Comparison of ENCODE assay signal across 8 cellular contexts in the genomic region with DNA sequence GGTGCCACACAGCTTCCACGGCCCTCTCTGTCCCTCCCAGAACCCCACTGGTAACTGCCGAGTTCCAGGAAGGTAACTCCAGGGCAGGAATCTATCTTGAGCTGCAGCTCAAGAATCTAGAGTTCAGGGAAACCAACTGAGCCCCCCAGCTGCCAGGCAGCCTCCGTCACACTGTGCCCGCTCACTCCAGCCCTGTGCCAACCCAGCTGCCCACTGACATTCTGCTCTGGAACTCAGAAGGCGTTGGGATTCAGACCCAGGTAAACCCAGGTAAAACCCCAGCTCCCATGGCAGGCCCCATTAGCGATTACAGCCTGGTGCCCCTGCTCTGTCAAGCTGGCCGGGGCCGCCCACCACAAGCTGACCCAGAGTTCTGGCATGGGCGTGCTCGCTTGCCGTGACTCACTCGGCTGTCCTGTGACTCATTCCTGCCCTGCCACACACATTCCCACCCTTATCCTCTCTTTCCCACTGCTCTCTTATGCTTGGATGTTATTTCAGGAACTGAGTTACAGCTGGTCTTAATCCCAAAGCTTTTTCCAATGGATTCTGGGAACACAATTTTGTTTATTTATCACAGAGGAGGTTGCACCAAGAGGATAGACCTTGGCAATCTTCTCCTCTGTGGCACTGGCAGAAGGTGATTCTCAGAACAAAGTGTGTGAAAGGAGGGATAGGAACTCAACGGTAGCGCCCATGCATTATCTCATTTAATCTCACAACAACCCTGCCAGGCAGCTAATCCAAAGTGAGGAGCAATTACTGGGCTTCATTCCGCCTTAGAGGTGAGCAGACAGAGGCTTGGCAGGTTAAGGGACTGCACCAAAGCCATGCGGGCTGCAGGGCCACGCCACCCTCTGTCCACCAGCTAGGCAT. TPM values are rescaled to one million over a fixed set of nuclear protein-coding genes. Genes with fewer than 3 reads are reported as not detected.
DNase-seq lines count a peak whose midpoint lies in the region; ATAC-seq and TF ChIP-seq lines count a peak whose summit lies in the region.

No MANE protein-coding gene starts in this region.

- H4K20me1 ChIP-seq in PC-3 (ENCODE audit: low read length), result no peaks in the 10 kb centered on the region

- peaks cover 3 to 15% of the 10 kb centered on the region in 2 donors for H3K36me3 Mint-ChIP-seq in naive B cell

- BruUV-seq in PC-3 (replicated peaks; lab: Mats Ljungman, UMichigan), result no TSS peak

- no peaks in the 10 kb centered on the region for H3K9me3 Mint-ChIP-seq in naive B cell

- H3K4me2 ChIP-seq in PC-3 (ENCODE audit: low read length), result peak overlapping the region; percentile 63

- POLR2A ChIA-PET in AG04450 (lab: Yijun Ruan, JAX), result interaction anchor here (0.5 to 1.7 kb wide), 11 partner anchors 13 to 731 kb away, joined by 3 to 10 read pairs (median 4); a partner anchor contains a TSS
- POLR2A ChIA-PET in PC-3 (lab: Charles Lee; ENCODE audit: unreplicated experiment), result no interaction called here

- CTCF ChIA-PET in AG04450 (lab: Charles Lee) (interaction anchor here (0.9 to 1.9 kb wide), 4 partner anchors 25 to 615 kb away, joined by 3 to 14 read pairs (median 6); no protein-coding TSS in a partner anchor), PC-3 (lab: Charles Lee) (no interaction called here)

- H3K27me3 ChIP-seq in AG04450 (ENCODE audit: control insufficient read depth, insufficient read depth, low read length), result no peaks in the 10 kb centered on the region
- no peaks in the 10 kb centered on the region for H3K27me3 ChIP-seq in PC-3 (ENCODE audit: low read length)

- no peaks in the 10 kb centered on the region for H3K27me3 Mint-ChIP-seq in naive B cell

- intact Hi-C loops in PC-3 (cut with micrococcal nuclease), result loop anchor here (10.0 kb wide), 1 partner anchor 52 kb away; a partner anchor contains a TSS

- peak overlapping the region in 1 of 8 donors; percentile 42 for H3K4me3 Mint-ChIP-seq in naive B cell

- H3K36me3 ChIP-seq in PC-3 (ENCODE audit: low read depth, low read length), result no peaks in the 10 kb centered on the region

- H3K27ac Mint-ChIP-seq in naive B cell, result peak overlapping the region in 4 of 6 donors; percentile 14 to 86 (median 52)

- H3K9ac ChIP-seq in PC-3 (ENCODE audit: low read length), result peak overlapping the region; percentile 21; the same call in 1 of the 2 replicates

- H3K27ac ChIP-seq in AG04450 (ENCODE audit: low read depth, low read length), result peak overlapping the region; percentile 81
- peak overlapping the region; percentile 77 for H3K27ac ChIP-seq in PC-3 (ENCODE audit: low read length)

- H3K9me2 ChIP-seq in PC-3 (replicated peaks; ENCODE audit: low read length), result no peaks in the 10 kb centered on the region

- H3K4me1 ChIP-seq in PC-3 (ENCODE audit: insufficient read depth, low read length), result peaks cover 28% of the 10 kb centered on the region

- in situ Hi-C loops in KBM-7 (cut with MboI; ENCODE audit: low pct_unique_long_range_greater_than_20kb, low sequenced_read_pairs), result no loop called here

- TF ChIP-seq CTCF in AG04450 (IDR thresholded peaks at IDR 0.05; ENCODE audit: low read depth, low read length) (no peak), PC-3 (conservative IDR thresholded peaks at IDR 0.05; ENCODE audit: low read depth, low read length) (no peak), epithelial cell of esophagus (IDR thresholded peaks at IDR 0.05; ENCODE audit: insufficient read depth, low read depth, low read length, missing control alignments) (no peak)

- no peaks in the 10 kb centered on the region for H3K79me2 ChIP-seq in PC-3 (ENCODE audit: low read length)

- H3K4me3 ChIP-seq in AG04450 (ENCODE audit: low read depth, low read length) (no peak overlapping the region), PC-3 (ENCODE audit: low read length) (no peak overlapping the region), epithelial cell of esophagus (ENCODE audit: low read length) (no peak overlapping the region)

- H2AFZ ChIP-seq in PC-3 (ENCODE audit: low read length), result no peak overlapping the region

- H3F3A ChIP-seq in PC-3 (ENCODE audit: low read length, unreplicated experiment), result no peaks in the 10 kb centered on the region

- H3K9me3 ChIP-seq in AG04450 (ENCODE audit: control insufficient read depth, insufficient read depth, low read length) (no peaks in the 10 kb centered on the region), PC-3 (ENCODE audit: low read length) (no peaks in the 10 kb centered on the region)

- DNase-seq in AG04450 (ENCODE audit: low read depth, low spot score) (peak; percentile 87), PC-3 (peak; percentile 82), epithelial cell of esophagus (ENCODE audit: low read depth) (peak; percentile 84), naive B cell (no peak), KBM-7 (no peak), T-helper 1 cell (no peak)

- ATAC-seq in PC-3 (peak; percentile 95), naive B cell (ENCODE audit: low read depth in 2 of 2) (no peak), HG03565 (IDR thresholded peaks at IDR 0.05; ENCODE audit: unreplicated experiment) (no peak), GM18870 (IDR thresholded peaks at IDR 0.05; ENCODE audit: unreplicated experiment) (no peak)

- peaks cover 65 to 79% (median 72%) of the 10 kb centered on the region in 3 donors for H3K4me1 Mint-ChIP-seq in naive B cell

RNA-seq across cellular contexts. Expression of a gene that starts 33.2 kb away (rescaled TPM):
- 4.2 and 4.4 TPM in 2 replicates for polyA plus RNA-seq in AG04450 (2011; rRNA removed)
- polyA minus RNA-seq in AG04450 (2011; rRNA and poly(A)+ RNA removed), result 9.8 and 9.9 TPM in 2 replicates
- total RNA-seq in PC-3 (2014; rRNA removed), result 1.2 and 3.5 TPM in 2 replicates
- polyA plus RNA-seq in naive B cell (ENCODE audit: low read depth in 6 of 6), result 1 to 10 TPM in 5 of 6 donors, under 1 TPM in 1; 0.71 to 9.4 (median 5.3) TPM

RNA-seq across cellular contexts. Expression of a gene that starts 51.6 kb away (rescaled TPM):
- polyA plus RNA-seq in AG04450 (2011; rRNA removed), result 43.6 and 58.6 TPM in 2 replicates
- 16.5 and 17.9 TPM in 2 replicates for polyA minus RNA-seq in AG04450 (2011; rRNA and poly(A)+ RNA removed)
- total RNA-seq in PC-3 (2014; rRNA removed), result 60.0 and 64.3 TPM in 2 replicates
- polyA plus RNA-seq in naive B cell (ENCODE audit: low read depth in 6 of 6), result 10 to 100 TPM; 51.3 to 98.1 (median 62.4) TPM

Comparison
In these comparisons a context has a peak if more than half of its experiments do, and no peak if none do; other contexts are left out.
1. DNase-seq: peak in AG04450 (single experiment), PC-3 (single experiment) and epithelial cell of esophagus (single experiment); none in naive B cell (single experiment), KBM-7 (single experiment) and T-helper 1 cell (0 of 5).